Comparison of ENCODE assay signal across 29 cellular contexts in the genomic region with DNA sequence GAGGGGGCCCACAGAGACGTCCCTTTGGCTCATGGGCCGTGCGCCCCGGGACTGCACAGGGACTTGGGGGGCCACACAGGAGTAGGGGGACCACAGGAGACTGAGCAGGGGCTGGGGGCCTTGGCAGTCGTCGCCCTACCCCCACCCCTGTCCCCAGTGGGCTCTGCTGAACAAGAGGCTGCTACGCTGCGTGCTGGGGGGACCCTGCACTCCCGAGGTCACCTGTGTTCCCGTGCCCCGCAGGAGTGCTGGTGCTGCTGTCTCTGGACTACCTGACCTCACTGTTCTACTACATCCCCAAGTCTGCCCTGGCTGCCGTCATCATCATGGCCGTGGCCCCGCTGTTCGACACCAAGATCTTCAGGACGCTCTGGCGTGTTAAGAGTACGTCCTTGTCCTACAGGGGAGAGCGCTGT.
"Had no signal": no experiment of that assay in that cellular context is flagged by ENCODE, and none has a peak within 500 bp of the region (broad histone marks: within the 10 kb centered on the region; RNA-seq: fewer than 3 reads in every experiment).

No MANE protein-coding gene starts in this region.

- DNase-seq: activated CD4-positive, alpha-beta memory T cell treated with anti-CD3 and anti-CD28 coated beads for 36 hours; activated CD4-positive, alpha-beta T cell treated with anti-CD3 and anti-CD28 coated beads, Interleukin-2, amount 10 ng/mL, durations not matched to agents 24 days and 14 days; activated CD4-positive, CD25-positive, alpha-beta regulatory T cell treated with anti-CD3 and anti-CD28 coated beads, Interleukin-2, amount 50 U/mL, for 72 hours; activated CD8-positive, alpha-beta memory T cell treated with anti-CD3 and anti-CD28 coated beads, Interleukin-2, amount 50 U/mL, for 48 hours; activated effector memory CD4-positive, alpha-beta T cell treated with Interleukin-2 at 50 U/mL for 16 hours; activated naive CD4-positive, alpha-beta T cell treated with Interleukin-2 at 50 U/mL for 16 hours; activated T-cell treated with anti-CD3 and anti-CD28 coated beads, Interleukin-2, amount 50 U/mL, for 1 hour; amygdala; IMR-90; Kasumi-1; KBM-7; NCI-H1105 treated with DMSO at 0.1 percent for 48 hours; NCI-H1436 treated with DMSO at 0.1 percent for 48 hours; NCI-H187; NCI-H2081; NCI-H510A treated with DMSO at 0.1 percent for 48 hours; NCI-H69; NK-92 treated with Interleukin-12 subunit alpha and Interleukin-12 subunit beta, amount 100 ng/mL, for 24 hours; OCI-M1; RPMI8226; SJCRH30; T-helper 17 cell; T-helper 9 cell had no signal

- H3K27me3 ChIP-seq: cardiac muscle cell, SJCRH30 had no signal

- H3K36me3 ChIP-seq: SJCRH30 had no signal

- H3K27me3 Mint-ChIP-seq: activated CD4-positive, alpha-beta memory T cell treated with anti-CD3 and anti-CD28 coated beads for 36 hours; activated CD4-positive, alpha-beta T cell treated with anti-CD3 and anti-CD28 coated beads, Interleukin-2, amount 10 ng/mL, durations not matched to agents 24 days and 14 days; activated naive CD8-positive, alpha-beta T cell; T-helper 17 cell had no signal

- H3K27ac ChIP-seq: cardiac muscle cell, SJCRH30 had no signal

- ATAC-seq: Panc1, Right ventricle myocardium inferior, T-helper 17 cell, WTC11 had no signal

- H3K9me3 Mint-ChIP-seq: activated CD4-positive, alpha-beta memory T cell treated with anti-CD3 and anti-CD28 coated beads for 36 hours; activated CD4-positive, alpha-beta T cell treated with anti-CD3 and anti-CD28 coated beads, Interleukin-2, amount 10 ng/mL, durations not matched to agents 24 days and 14 days; brain; WTC11 had no signal

- H3K4me3 ChIP-seq: cardiac muscle cell, SJCRH30 had no signal

- H3K4me1 ChIP-seq: SJCRH30 had no signal

- H3K4me3 Mint-ChIP-seq: activated CD4-positive, alpha-beta memory T cell treated with anti-CD3 and anti-CD28 coated beads for 36 hours; activated CD4-positive, alpha-beta T cell treated with anti-CD3 and anti-CD28 coated beads, Interleukin-2, amount 10 ng/mL, durations not matched to agents 24 days and 14 days; activated naive CD8-positive, alpha-beta T cell; brain; T-helper 17 cell; WTC11 had no signal

- H3K27ac Mint-ChIP-seq: activated CD4-positive, alpha-beta memory T cell treated with anti-CD3 and anti-CD28 coated beads for 36 hours; activated CD4-positive, alpha-beta T cell treated with anti-CD3 and anti-CD28 coated beads, Interleukin-2, amount 10 ng/mL, durations not matched to agents 24 days and 14 days; activated naive CD8-positive, alpha-beta T cell; T-helper 17 cell; WTC11 had no signal

- H3K9me3 ChIP-seq: SJCRH30 had no signal

- H3K4me1 Mint-ChIP-seq: activated CD4-positive, alpha-beta T cell treated with anti-CD3 and anti-CD28 coated beads, Interleukin-2, amount 10 ng/mL, durations not matched to agents 24 days and 14 days; brain; T-helper 17 cell; WTC11 had no signal
